Comparison of ENCODE assay signal across 18 cellular contexts in genomic region chr18:67483237-67483636, GRCh38. TPM values are rescaled to one million over a fixed set of nuclear protein-coding genes. Genes with fewer than 3 reads are reported as not detected.
DNase-seq lines count a peak whose midpoint lies in the region; ATAC-seq lines count a peak whose summit lies in the region.
"Had no signal": no experiment of that assay in that cellular context is flagged by ENCODE, and none has a peak within 500 bp of the region (broad histone marks: within the 10 kb centered on the region; RNA-seq: fewer than 3 reads in every experiment).

No MANE protein-coding gene starts in this region.

- no peak overlapping the region for H3K27ac Mint-ChIP-seq in stimulated activated effector memory CD8-positive, alpha-beta T cell treated with anti-CD3 and anti-CD28 coated beads, Interleukin-12 subunit alpha, Interleukin-12 subunit beta, amount 100 ng/mL, for 72 hours
- H3K27ac Mint-ChIP-seq: activated naive CD4-positive, alpha-beta T cell treated with anti-CD3 and anti-CD28 coated beads for 36 hours; dendritic cell treated with granulocyte-macrophage colony-stimulating factor and Interleukin-4, amounts not matched to agents 40 ng/mL and 50 ng/mL, for 4 days; HFFc6 had no signal

- H3K4me3 Mint-ChIP-seq in stimulated activated effector memory CD8-positive, alpha-beta T cell treated with anti-CD3 and anti-CD28 coated beads, Interleukin-12 subunit alpha, Interleukin-12 subunit beta, amount 100 ng/mL, for 72 hours = no peak overlapping the region
- H3K4me3 Mint-ChIP-seq: activated naive CD4-positive, alpha-beta T cell treated with anti-CD3 and anti-CD28 coated beads for 36 hours; dendritic cell treated with granulocyte-macrophage colony-stimulating factor and Interleukin-4, amounts not matched to agents 40 ng/mL and 50 ng/mL, for 4 days; HFFc6 had no signal

- no peaks in the 10 kb centered on the region for H3K9me3 Mint-ChIP-seq in stimulated activated effector memory CD8-positive, alpha-beta T cell treated with anti-CD3 and anti-CD28 coated beads, Interleukin-12 subunit alpha, Interleukin-12 subunit beta, amount 100 ng/mL, for 72 hours
- H3K9me3 Mint-ChIP-seq: activated naive CD4-positive, alpha-beta T cell treated with anti-CD3 and anti-CD28 coated beads for 36 hours; dendritic cell treated with granulocyte-macrophage colony-stimulating factor and Interleukin-4, amounts not matched to agents 40 ng/mL and 50 ng/mL, for 4 days; HFFc6 had no signal

- peak; percentile 22 for DNase-seq in NCI-H345 (lab: John Stamatoyannopoulos, UW)
- no peak for DNase-seq in NCI-H345 treated with DMSO at 0.1 percent for 48 hours (lab: John Stamatoyannopoulos, UW; ENCODE audit: unreplicated experiment)
- DNase-seq in RPMI8226 = peak; percentile 39
- DNase-seq in left lobe of liver (ENCODE audit: low spot score) = no peak
- no peak for DNase-seq in stimulated activated effector memory CD8-positive, alpha-beta T cell treated with anti-CD3 and anti-CD28 coated beads, Interleukin-12 subunit alpha, Interleukin-12 subunit beta, amount 100 ng/mL, for 72 hours (ENCODE audit: low spot score in 2 of 2)
- no peak for DNase-seq in hepatic stellate cell (ENCODE audit: low spot score)
- DNase-seq: 8988T; activated CD4-positive, alpha-beta T cell treated with anti-CD3 and anti-CD28 coated beads for 4 hours; activated naive CD4-positive, alpha-beta T cell treated with anti-CD3 and anti-CD28 coated beads for 36 hours; DMS79 treated with DMSO at 0.1 percent for 48 hours; HFFc6; NCI-H2107; stimulated activated CD4-positive, alpha-beta T cell treated with anti-CD3 and anti-CD28 coated beads, Interleukin-4, amount 100 ng/mL, for 4 hours; T1000 had no signal

- no peaks in the 10 kb centered on the region for H3K4me1 Mint-ChIP-seq in stimulated activated effector memory CD8-positive, alpha-beta T cell treated with anti-CD3 and anti-CD28 coated beads, Interleukin-12 subunit alpha, Interleukin-12 subunit beta, amount 100 ng/mL, for 72 hours

- ATAC-seq in left lobe of liver (peak; percentile 60), HG02759 (IDR thresholded peaks at IDR 0.05; ENCODE audit: unreplicated experiment) (no peak), GM18867 (IDR thresholded peaks at IDR 0.05; ENCODE audit: unreplicated experiment) (no peak)
- ATAC-seq in stimulated activated effector memory CD8-positive, alpha-beta T cell treated with anti-CD3 and anti-CD28 coated beads, Interleukin-12 subunit alpha, Interleukin-12 subunit beta, amount 100 ng/mL, for 72 hours = peak; percentile 37
- ATAC-seq: esophagus mucosa had no signal

- no peaks in the 10 kb centered on the region for H3K36me3 Mint-ChIP-seq in stimulated activated effector memory CD8-positive, alpha-beta T cell treated with anti-CD3 and anti-CD28 coated beads, Interleukin-12 subunit alpha, Interleukin-12 subunit beta, amount 100 ng/mL, for 72 hours

RNA-seq across cellular contexts. Expression of gene DSEL, which starts 33.3 kb away (rescaled TPM):
- total RNA-seq in left lobe of liver = 2.5 TPM

Comparison
In these comparisons a context has a peak if more than half of its experiments do, and no peak if none do; other contexts are left out.
1. DNase-seq: peak in NCI-H345 (single experiment) and RPMI8226 (single experiment); none in NCI-H345 treated with DMSO at 0.1 percent for 48 hours (single experiment), left lobe of liver (single experiment), stimulated activated effector memory CD8-positive, alpha-beta T cell treated with anti-CD3 and anti-CD28 coated beads, Interleukin-12 subunit alpha, Interleukin-12 subunit beta, amount 100 ng/mL, for 72 hours (0 of 2) and hepatic stellate cell (single experiment).
2. ATAC-seq: peak in left lobe of liver (single experiment) and stimulated activated effector memory CD8-positive, alpha-beta T cell treated with anti-CD3 and anti-CD28 coated beads, Interleukin-12 subunit alpha, Interleukin-12 subunit beta, amount 100 ng/mL, for 72 hours (single experiment); none in HG02759 (single experiment) and GM18867 (single experiment).